19 cellular contexts compared by ENCODE assay signal in the genomic region with DNA sequence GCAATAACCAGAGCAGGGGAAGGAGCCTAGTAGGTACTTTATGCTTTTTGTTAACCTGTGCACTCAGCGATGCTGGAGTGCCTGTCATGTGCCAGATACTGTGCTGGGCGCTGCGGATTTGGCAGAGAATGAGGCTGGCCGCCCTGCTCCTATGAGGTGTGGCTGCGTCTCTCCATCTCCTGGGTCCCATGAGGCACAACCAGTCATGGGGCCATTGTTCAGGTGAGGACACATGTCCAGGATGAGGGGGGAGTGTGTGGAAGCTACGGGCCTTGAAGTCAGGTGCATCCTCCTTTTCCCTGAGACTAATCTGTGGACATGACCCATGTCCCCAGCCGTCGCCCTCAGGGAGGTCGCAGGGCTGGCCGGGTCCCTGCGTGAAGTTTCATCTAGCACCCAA. TPM values are rescaled to one million over a fixed set of nuclear protein-coding genes. Genes with fewer than 3 reads are reported as not detected.
DNase-seq lines count a peak whose midpoint lies in the region; ATAC-seq and TF ChIP-seq lines count a peak whose summit lies in the region.
"Had no signal": no experiment of that assay in that cellular context is flagged by ENCODE, and none has a peak within 500 bp of the region (broad histone marks: within the 10 kb centered on the region; RNA-seq: fewer than 3 reads in every experiment).

No MANE protein-coding gene starts in this region.

- H3K4me1 Mint-ChIP-seq in effector memory CD8-positive, alpha-beta T cell (ENCODE audit: low read depth in 2 of 2), result peaks cover 0 to 3% of the 10 kb centered on the region in 2 donors

- no peak overlapping the region for H2AFZ ChIP-seq in Loucy (ENCODE audit: low read length)

- H3K9ac ChIP-seq in Loucy (ENCODE audit: low read depth, low read length, poor library complexity, severe bottlenecking), result no peak overlapping the region

- H3K79me2 ChIP-seq in Loucy (ENCODE audit: insufficient read depth, low read length), result peaks cover 37% of the 10 kb centered on the region

- H3K9me3 ChIP-seq in Loucy (ENCODE audit: insufficient read depth, low read depth, low read length) (no peaks in the 10 kb centered on the region), sigmoid colon (peaks cover 0 to 1% (median 0%) of the 10 kb centered on the region in 4 donors), left lung (no peaks in the 10 kb centered on the region)
- H3K9me3 ChIP-seq: prostate gland had no signal

- no peaks in the 10 kb centered on the region for H3K9me2 ChIP-seq in Loucy (replicated peaks; ENCODE audit: low read depth, low read length)

- H3K27ac ChIP-seq in sigmoid colon (no peak overlapping the region), left lung (no peak overlapping the region)
- H3K27ac ChIP-seq: epithelial cell of prostate, KMS-11, SK-N-MC had no signal

- H3K27ac Mint-ChIP-seq in effector memory CD8-positive, alpha-beta T cell, result no peak overlapping the region
- H3K27ac Mint-ChIP-seq: activated CD4-positive, alpha-beta memory T cell treated with anti-CD3 and anti-CD28 coated beads for 36 hours had no signal

- intact Hi-C loops in Right ventricle myocardium inferior (cut with DNase I), result loop anchor here (10.0 kb wide), 1 partner anchor 131 kb away; the partner anchor contains the start of gene CHST13
- intact Hi-C loops in cardiac septum (cut with DNase I), result no loop called here
- intact Hi-C loops in sigmoid colon (cut with DNase I), result loop anchor here (10.0 kb wide), 1 partner anchor 131 kb away; the partner anchor contains the start of gene CHST13
- intact Hi-C loops in left lung (cut with DNase I), result no loop called here

- peak overlapping the region; percentile 73 for H3K4me2 ChIP-seq in Loucy (ENCODE audit: low read depth, low read length, poor library complexity, severe bottlenecking)

- WGBS in sigmoid colon, 2 donors, result 91 to 94% methylated on average over 11 of the region's 11 CpGs

- H3K9me3 Mint-ChIP-seq in effector memory CD8-positive, alpha-beta T cell, result no peaks in the 10 kb centered on the region
- H3K9me3 Mint-ChIP-seq: activated CD4-positive, alpha-beta memory T cell treated with anti-CD3 and anti-CD28 coated beads for 36 hours had no signal

- H3K4me3 ChIP-seq in Loucy (ENCODE audit: low read length, poor library complexity, severe bottlenecking) (no peak overlapping the region), sigmoid colon (no peak overlapping the region), left lung (no peak overlapping the region)
- H3K4me3 ChIP-seq: GM12878 had no signal

- no peak for TF ChIP-seq POLR2A in sigmoid colon (IDR thresholded peaks at IDR 0.05)

- peak overlapping the region; percentile 87 for H3K4me3 Mint-ChIP-seq in effector memory CD8-positive, alpha-beta T cell

- H3K27me3 ChIP-seq in Loucy (ENCODE audit: insufficient read depth, low read length, poor library complexity, severe bottlenecking) (no peaks in the 10 kb centered on the region), sigmoid colon (peaks cover 0 to 24% (median 4%) of the 10 kb centered on the region in 3 donors), left lung (peaks cover 0 to 45% of the 10 kb centered on the region in 2 donors)

- no peaks in the 10 kb centered on the region for H4K20me1 ChIP-seq in Loucy (ENCODE audit: insufficient read depth, low read length, poor library complexity, severe bottlenecking)

- H3K4me1 ChIP-seq in Loucy (ENCODE audit: insufficient read depth, low read length, poor library complexity, severe bottlenecking) (peaks cover 51% of the 10 kb centered on the region), sigmoid colon (peaks cover 0 to 15% (median 8%) of the 10 kb centered on the region in 4 donors), left lung (peaks cover 4 to 13% of the 10 kb centered on the region in 2 donors)
- H3K4me1 ChIP-seq: prostate gland had no signal

- DNase-seq in Right ventricle myocardium inferior (ENCODE audit: missing footprints), result peak; percentile 60
- no peak for DNase-seq in cardiac septum (ENCODE audit: low spot score)
- DNase-seq in effector memory CD8-positive, alpha-beta T cell, result no peak
- peak; percentile 39 for DNase-seq in sigmoid colon
- no peak for DNase-seq in left lung
- DNase-seq: activated CD4-positive, alpha-beta memory T cell treated with anti-CD3 and anti-CD28 coated beads for 36 hours; activated CD4-positive, CD25-positive, alpha-beta regulatory T cell; amygdala; caudate nucleus; mesendoderm; NCI-H1694 treated with DMSO at 0.1 percent for 48 hours had no signal

- H3K27me3 Mint-ChIP-seq in effector memory CD8-positive, alpha-beta T cell, result peaks cover 29 to 71% of the 10 kb centered on the region in 2 donors

- H3F3A ChIP-seq in Loucy (ENCODE audit: low read depth), result no peaks in the 10 kb centered on the region

- TF ChIP-seq CTCF in Loucy (conservative IDR thresholded peaks at IDR 0.05; ENCODE audit: low read length) (no peak), sigmoid colon (IDR thresholded peaks at IDR 0.05) (no peak), left lung (IDR thresholded peaks at IDR 0.05) (no peak)

- H3K36me3 Mint-ChIP-seq in effector memory CD8-positive, alpha-beta T cell (ENCODE audit: insufficient read depth), result no peaks in the 10 kb centered on the region
- H3K36me3 Mint-ChIP-seq: activated CD4-positive, alpha-beta memory T cell treated with anti-CD3 and anti-CD28 coated beads for 36 hours had no signal

- H3K36me3 ChIP-seq in Loucy (ENCODE audit: insufficient read depth, low read length), result no peaks in the 10 kb centered on the region
- H3K36me3 ChIP-seq in sigmoid colon, result no peaks in the 10 kb centered on the region
- H3K36me3 ChIP-seq in left lung, result no peaks in the 10 kb centered on the region
- H3K36me3 ChIP-seq: prostate gland had no signal

- TF ChIP-seq EP300 in sigmoid colon (IDR thresholded peaks at IDR 0.05), result no peak

- ATAC-seq in Right ventricle myocardium inferior (no peak), GM19324 (IDR thresholded peaks at IDR 0.05; ENCODE audit: low FRiP score, unreplicated experiment) (no peak), left lung (no peak), HG02938 (IDR thresholded peaks at IDR 0.05; ENCODE audit: unreplicated experiment) (no peak)
- no peak for ATAC-seq in effector memory CD8-positive, alpha-beta T cell (replicated peaks)
- ATAC-seq: GM12878 had no signal

RNA-seq across cellular contexts. Expression of gene TXNRD3, which starts 1.0 kb away (rescaled TPM):
- total RNA-seq in Right ventricle myocardium inferior, result 3.5 TPM
- 5.1 TPM for total RNA-seq in cardiac septum
- total RNA-seq in sigmoid colon, result 10 to 100 TPM; 13.2 to 21.4 (median 13.8) TPM
- 1 to 10 TPM; 2.5 to 3.4 (median 3.0) TPM for polyA plus RNA-seq in sigmoid colon
- 10 to 100 TPM in 1 of 2 donors, 1 to 10 TPM in 1; 9.6 to 12.6 TPM for total RNA-seq in left lung
- total RNA-seq: GM12878 had no signal
- polyA plus RNA-seq: GM12878 had no signal

RNA-seq across cellular contexts. Expression of gene CHCHD6, which starts 48.2 kb away (rescaled TPM):
- total RNA-seq in Right ventricle myocardium inferior (11.7 TPM), cardiac septum (12.1 TPM), sigmoid colon (10 to 100 TPM in 3 of 4 donors, 1 to 10 TPM in 1; 8.0 to 20.9 (median 14.1) TPM), left lung (10 to 100 TPM; 11.8 to 11.9 TPM)
- polyA plus RNA-seq in sigmoid colon, result 10 to 100 TPM; 11.8 to 15.5 (median 14.4) TPM

Comparison
In these comparisons a context has a peak if more than half of its experiments do, and no peak if none do; other contexts are left out.
1. DNase-seq: peak in Right ventricle myocardium inferior (single experiment) and sigmoid colon (single experiment); none in cardiac septum (single experiment), effector memory CD8-positive, alpha-beta T cell (0 of 3) and left lung (0 of 2).
2. intact Hi-C loops: an anchor here in Right ventricle myocardium inferior (10.0 kb wide) and sigmoid colon (10.0 kb wide); none called in cardiac septum and left lung.